1 cellular context compared by ENCODE assay signal in the genomic region with DNA sequence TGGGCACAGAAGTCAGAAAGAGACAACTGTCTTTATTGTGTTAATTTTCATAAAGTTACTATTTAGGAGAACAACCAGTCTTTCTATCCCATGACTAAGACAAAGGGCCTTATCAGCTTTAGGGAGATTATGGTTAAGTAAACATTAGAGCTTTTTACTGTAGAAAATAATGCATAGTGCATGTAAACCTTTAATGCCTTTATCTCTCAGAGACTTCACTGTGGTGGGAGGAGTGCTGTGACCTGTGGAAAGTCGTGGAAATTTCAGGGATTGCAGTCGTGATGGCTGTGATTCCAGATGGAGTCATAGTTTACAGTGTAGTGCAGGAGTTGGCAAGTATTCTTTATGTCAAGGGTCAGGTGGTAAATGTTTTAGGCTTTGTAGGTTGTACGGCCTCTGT.
TF ChIP-seq lines count a peak whose summit lies in the region.

No MANE protein-coding gene starts in this region.

TF ChIP-seq in HEK293, 187 proteins besides CTCF, POLR2A, EP300 and RAD21 (continued from another document):
- TF ChIP-seq, protein P1, sequence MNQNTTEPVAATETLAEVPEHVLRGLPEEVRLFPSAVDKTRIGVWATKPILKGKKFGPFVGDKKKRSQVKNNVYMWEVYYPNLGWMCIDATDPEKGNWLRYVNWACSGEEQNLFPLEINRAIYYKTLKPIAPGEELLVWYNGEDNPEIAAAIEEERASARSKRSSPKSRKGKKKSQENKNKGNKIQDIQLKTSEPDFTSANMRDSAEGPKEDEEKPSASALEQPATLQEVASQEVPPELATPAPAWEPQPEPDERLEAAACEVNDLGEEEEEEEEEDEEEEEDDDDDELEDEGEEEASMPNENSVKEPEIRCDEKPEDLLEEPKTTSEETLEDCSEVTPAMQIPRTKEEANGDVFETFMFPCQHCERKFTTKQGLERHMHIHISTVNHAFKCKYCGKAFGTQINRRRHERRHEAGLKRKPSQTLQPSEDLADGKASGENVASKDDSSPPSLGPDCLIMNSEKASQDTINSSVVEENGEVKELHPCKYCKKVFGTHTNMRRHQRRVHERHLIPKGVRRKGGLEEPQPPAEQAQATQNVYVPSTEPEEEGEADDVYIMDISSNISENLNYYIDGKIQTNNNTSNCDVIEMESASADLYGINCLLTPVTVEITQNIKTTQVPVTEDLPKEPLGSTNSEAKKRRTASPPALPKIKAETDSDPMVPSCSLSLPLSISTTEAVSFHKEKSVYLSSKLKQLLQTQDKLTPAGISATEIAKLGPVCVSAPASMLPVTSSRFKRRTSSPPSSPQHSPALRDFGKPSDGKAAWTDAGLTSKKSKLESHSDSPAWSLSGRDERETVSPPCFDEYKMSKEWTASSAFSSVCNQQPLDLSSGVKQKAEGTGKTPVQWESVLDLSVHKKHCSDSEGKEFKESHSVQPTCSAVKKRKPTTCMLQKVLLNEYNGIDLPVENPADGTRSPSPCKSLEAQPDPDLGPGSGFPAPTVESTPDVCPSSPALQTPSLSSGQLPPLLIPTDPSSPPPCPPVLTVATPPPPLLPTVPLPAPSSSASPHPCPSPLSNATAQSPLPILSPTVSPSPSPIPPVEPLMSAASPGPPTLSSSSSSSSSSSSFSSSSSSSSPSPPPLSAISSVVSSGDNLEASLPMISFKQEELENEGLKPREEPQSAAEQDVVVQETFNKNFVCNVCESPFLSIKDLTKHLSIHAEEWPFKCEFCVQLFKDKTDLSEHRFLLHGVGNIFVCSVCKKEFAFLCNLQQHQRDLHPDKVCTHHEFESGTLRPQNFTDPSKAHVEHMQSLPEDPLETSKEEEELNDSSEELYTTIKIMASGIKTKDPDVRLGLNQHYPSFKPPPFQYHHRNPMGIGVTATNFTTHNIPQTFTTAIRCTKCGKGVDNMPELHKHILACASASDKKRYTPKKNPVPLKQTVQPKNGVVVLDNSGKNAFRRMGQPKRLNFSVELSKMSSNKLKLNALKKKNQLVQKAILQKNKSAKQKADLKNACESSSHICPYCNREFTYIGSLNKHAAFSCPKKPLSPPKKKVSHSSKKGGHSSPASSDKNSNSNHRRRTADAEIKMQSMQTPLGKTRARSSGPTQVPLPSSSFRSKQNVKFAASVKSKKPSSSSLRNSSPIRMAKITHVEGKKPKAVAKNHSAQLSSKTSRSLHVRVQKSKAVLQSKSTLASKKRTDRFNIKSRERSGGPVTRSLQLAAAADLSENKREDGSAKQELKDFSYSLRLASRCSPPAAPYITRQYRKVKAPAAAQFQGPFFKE (tag by site-specific recombination; IDR thresholded peaks at IDR 0.05; ENCODE audit: borderline replicate concordance), result no peak
- TF ChIP-seq KLF10 (tag by site-specific recombination; IDR thresholded peaks at IDR 0.05), result no peak
- TF ChIP-seq, protein P2, sequence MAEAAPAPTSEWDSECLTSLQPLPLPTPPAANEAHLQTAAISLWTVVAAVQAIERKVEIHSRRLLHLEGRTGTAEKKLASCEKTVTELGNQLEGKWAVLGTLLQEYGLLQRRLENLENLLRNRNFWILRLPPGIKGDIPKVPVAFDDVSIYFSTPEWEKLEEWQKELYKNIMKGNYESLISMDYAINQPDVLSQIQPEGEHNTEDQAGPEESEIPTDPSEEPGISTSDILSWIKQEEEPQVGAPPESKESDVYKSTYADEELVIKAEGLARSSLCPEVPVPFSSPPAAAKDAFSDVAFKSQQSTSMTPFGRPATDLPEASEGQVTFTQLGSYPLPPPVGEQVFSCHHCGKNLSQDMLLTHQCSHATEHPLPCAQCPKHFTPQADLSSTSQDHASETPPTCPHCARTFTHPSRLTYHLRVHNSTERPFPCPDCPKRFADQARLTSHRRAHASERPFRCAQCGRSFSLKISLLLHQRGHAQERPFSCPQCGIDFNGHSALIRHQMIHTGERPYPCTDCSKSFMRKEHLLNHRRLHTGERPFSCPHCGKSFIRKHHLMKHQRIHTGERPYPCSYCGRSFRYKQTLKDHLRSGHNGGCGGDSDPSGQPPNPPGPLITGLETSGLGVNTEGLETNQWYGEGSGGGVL (tag by site-specific recombination; IDR thresholded peaks at IDR 0.05), result no peak
- TF ChIP-seq ZNF366 (tag by site-specific recombination; conservative IDR thresholded peaks at IDR 0.05), result 0 out of 2 replicates have a peak, but pooled peaks have one; percentile 18
- peak; percentile 65; the same call in 1 of the 2 replicates for TF ChIP-seq IKZF3 (tag by site-specific recombination; IDR thresholded peaks at IDR 0.05)
- TF ChIP-seq, protein P3, sequence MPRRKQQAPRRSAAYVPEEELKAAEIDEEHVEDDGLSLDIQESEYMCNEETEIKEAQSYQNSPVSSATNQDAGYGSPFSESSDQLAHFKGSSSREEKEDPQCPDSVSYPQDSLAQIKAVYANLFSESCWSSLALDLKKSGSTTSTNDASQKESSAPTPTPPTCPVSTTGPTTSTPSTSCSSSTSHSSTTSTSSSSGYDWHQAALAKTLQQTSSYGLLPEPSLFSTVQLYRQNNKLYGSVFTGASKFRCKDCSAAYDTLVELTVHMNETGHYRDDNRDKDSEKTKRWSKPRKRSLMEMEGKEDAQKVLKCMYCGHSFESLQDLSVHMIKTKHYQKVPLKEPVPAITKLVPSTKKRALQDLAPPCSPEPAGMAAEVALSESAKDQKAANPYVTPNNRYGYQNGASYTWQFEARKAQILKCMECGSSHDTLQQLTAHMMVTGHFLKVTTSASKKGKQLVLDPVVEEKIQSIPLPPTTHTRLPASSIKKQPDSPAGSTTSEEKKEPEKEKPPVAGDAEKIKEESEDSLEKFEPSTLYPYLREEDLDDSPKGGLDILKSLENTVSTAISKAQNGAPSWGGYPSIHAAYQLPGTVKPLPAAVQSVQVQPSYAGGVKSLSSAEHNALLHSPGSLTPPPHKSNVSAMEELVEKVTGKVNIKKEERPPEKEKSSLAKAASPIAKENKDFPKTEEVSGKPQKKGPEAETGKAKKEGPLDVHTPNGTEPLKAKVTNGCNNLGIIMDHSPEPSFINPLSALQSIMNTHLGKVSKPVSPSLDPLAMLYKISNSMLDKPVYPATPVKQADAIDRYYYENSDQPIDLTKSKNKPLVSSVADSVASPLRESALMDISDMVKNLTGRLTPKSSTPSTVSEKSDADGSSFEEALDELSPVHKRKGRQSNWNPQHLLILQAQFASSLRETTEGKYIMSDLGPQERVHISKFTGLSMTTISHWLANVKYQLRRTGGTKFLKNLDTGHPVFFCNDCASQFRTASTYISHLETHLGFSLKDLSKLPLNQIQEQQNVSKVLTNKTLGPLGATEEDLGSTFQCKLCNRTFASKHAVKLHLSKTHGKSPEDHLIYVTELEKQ (tag by site-specific recombination; IDR thresholded peaks at IDR 0.05; ENCODE audit: borderline replicate concordance), result no peak
- TF ChIP-seq ZNF768 (tag by site-specific recombination; IDR thresholded peaks at IDR 0.05), result no peak
- TF ChIP-seq, protein P4, sequence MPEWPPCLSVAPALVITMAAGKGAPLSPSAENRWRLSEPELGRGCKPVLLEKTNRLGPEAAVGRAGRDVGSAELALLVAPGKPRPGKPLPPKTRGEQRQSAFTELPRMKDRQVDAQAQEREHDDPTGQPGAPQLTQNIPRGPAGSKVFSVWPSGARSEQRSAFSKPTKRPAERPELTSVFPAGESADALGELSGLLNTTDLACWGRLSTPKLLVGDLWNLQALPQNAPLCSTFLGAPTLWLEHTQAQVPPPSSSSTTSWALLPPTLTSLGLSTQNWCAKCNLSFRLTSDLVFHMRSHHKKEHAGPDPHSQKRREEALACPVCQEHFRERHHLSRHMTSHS (tag by site-specific recombination; IDR thresholded peaks at IDR 0.05), result no peak
- TF ChIP-seq ZNF112 (tag by site-specific recombination; IDR thresholded peaks at IDR 0.05), result no peak
- TF ChIP-seq, protein P5, sequence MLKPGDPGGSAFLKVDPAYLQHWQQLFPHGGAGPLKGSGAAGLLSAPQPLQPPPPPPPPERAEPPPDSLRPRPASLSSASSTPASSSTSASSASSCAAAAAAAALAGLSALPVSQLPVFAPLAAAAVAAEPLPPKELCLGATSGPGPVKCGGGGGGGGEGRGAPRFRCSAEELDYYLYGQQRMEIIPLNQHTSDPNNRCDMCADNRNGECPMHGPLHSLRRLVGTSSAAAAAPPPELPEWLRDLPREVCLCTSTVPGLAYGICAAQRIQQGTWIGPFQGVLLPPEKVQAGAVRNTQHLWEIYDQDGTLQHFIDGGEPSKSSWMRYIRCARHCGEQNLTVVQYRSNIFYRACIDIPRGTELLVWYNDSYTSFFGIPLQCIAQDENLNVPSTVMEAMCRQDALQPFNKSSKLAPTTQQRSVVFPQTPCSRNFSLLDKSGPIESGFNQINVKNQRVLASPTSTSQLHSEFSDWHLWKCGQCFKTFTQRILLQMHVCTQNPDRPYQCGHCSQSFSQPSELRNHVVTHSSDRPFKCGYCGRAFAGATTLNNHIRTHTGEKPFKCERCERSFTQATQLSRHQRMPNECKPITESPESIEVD (tag by site-specific recombination; IDR thresholded peaks at IDR 0.05), result peak; percentile 29; the same call in 1 of the 2 replicates
- 0 out of 2 replicates have a peak, but pooled peaks have one; percentile 21 for TF ChIP-seq ZNF600 (tag by site-specific recombination; IDR thresholded peaks at IDR 0.05)
- TF ChIP-seq, protein P6, sequence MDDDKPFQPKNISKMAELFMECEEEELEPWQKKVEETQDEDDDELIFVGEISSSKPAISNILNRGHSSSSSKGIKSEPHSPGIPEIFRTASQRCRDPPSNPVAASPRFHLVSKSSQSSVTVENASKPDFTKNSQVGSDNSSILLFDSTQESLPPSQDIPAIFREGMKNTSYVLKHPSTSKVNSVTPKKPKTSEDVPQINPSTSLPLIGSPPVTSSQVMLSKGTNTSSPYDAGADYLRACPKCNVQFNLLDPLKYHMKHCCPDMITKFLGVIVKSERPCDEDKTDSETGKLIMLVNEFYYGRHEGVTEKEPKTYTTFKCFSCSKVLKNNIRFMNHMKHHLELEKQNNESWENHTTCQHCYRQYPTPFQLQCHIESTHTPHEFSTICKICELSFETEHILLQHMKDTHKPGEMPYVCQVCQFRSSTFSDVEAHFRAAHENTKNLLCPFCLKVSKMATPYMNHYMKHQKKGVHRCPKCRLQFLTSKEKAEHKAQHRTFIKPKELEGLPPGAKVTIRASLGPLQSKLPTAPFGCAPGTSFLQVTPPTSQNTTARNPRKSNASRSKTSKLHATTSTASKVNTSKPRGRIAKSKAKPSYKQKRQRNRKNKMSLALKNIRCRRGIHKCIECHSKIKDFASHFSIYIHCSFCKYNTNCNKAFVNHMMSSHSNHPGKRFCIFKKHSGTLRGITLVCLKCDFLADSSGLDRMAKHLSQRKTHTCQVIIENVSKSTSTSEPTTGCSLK (tag by site-specific recombination; IDR thresholded peaks at IDR 0.05), result no peak
- no peak for TF ChIP-seq ZBTB20 (tag by site-specific recombination; IDR thresholded peaks at IDR 0.05)
- TF ChIP-seq, protein P7, sequence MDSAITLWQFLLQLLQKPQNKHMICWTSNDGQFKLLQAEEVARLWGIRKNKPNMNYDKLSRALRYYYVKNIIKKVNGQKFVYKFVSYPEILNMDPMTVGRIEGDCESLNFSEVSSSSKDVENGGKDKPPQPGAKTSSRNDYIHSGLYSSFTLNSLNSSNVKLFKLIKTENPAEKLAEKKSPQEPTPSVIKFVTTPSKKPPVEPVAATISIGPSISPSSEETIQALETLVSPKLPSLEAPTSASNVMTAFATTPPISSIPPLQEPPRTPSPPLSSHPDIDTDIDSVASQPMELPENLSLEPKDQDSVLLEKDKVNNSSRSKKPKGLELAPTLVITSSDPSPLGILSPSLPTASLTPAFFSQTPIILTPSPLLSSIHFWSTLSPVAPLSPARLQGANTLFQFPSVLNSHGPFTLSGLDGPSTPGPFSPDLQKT (IDR thresholded peaks at IDR 0.05; ENCODE audit: borderline replicate concordance, low read depth, low read length), result no peak
- TF ChIP-seq ZBTB26 (tag by site-specific recombination; optimal IDR thresholded peaks at IDR 0.05), result no peak
- TF ChIP-seq, protein P8, sequence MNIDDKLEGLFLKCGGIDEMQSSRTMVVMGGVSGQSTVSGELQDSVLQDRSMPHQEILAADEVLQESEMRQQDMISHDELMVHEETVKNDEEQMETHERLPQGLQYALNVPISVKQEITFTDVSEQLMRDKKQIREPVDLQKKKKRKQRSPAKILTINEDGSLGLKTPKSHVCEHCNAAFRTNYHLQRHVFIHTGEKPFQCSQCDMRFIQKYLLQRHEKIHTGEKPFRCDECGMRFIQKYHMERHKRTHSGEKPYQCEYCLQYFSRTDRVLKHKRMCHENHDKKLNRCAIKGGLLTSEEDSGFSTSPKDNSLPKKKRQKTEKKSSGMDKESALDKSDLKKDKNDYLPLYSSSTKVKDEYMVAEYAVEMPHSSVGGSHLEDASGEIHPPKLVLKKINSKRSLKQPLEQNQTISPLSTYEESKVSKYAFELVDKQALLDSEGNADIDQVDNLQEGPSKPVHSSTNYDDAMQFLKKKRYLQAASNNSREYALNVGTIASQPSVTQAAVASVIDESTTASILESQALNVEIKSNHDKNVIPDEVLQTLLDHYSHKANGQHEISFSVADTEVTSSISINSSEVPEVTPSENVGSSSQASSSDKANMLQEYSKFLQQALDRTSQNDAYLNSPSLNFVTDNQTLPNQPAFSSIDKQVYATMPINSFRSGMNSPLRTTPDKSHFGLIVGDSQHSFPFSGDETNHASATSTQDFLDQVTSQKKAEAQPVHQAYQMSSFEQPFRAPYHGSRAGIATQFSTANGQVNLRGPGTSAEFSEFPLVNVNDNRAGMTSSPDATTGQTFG (tag by site-specific recombination; IDR thresholded peaks at IDR 0.05; ENCODE audit: borderline replicate concordance), result no peak
- no peak for TF ChIP-seq ZNF138 (tag by site-specific recombination; IDR thresholded peaks at IDR 0.05; ENCODE audit: borderline replicate concordance)
- no peak for TF ChIP-seq ZNF571 (tag by site-specific recombination; IDR thresholded peaks at IDR 0.05)
- no peak for TF ChIP-seq HOXC10 (CRISPR knock-in tag; IDR thresholded peaks at IDR 0.05)
- no peak for TF ChIP-seq ZNF830 (tag by site-specific recombination; IDR thresholded peaks at IDR 0.05; ENCODE audit: low read depth)
- no peak for TF ChIP-seq ZNF391 (tag by site-specific recombination; IDR thresholded peaks at IDR 0.05; ENCODE audit: borderline replicate concordance, low read depth)
- TF ChIP-seq TRIM28 (IDR thresholded peaks at IDR 0.05; ENCODE audit: borderline replicate concordance, low read length), result no peak
- no peak for TF ChIP-seq ZNF792 (tag by site-specific recombination; IDR thresholded peaks at IDR 0.05)
- no peak for TF ChIP-seq ZNF157 (tag by site-specific recombination; IDR thresholded peaks at IDR 0.05)
- TF ChIP-seq, protein P9, sequence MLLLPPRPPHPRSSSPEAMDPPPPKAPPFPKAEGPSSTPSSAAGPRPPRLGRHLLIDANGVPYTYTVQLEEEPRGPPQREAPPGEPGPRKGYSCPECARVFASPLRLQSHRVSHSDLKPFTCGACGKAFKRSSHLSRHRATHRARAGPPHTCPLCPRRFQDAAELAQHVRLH (tag by site-specific recombination; IDR thresholded peaks at IDR 0.05), result no peak
- TF ChIP-seq ZNF776 (tag by site-specific recombination; IDR thresholded peaks at IDR 0.05; ENCODE audit: borderline replicate concordance), result no peak
- no peak for TF ChIP-seq ZFP3 (tag by site-specific recombination; IDR thresholded peaks at IDR 0.05; ENCODE audit: low read depth)
- no peak for TF ChIP-seq ZNF10 (tag by site-specific recombination; IDR thresholded peaks at IDR 0.05)
